Comparison of ENCODE assay signal across 1 cellular context in genomic region chr21:42009018-42009830, GRCh38.
A peak's percentile ranks its signal among the peaks of the same experiment; 100 is the strongest.
TF ChIP-seq lines count a peak whose summit lies in the region.

No MANE protein-coding gene starts in this region.

TF ChIP-seq in HepG2, 621 proteins besides CTCF, POLR2A, EP300 and RAD21 (continued from another document and continues in another):
- TF ChIP-seq ZNF142 (CRISPR knock-in tag; IDR thresholded peaks at IDR 0.05) (0 out of 2 replicates have a peak, but pooled peaks have one; percentile 9), BORCS8-MEF2B (CRISPR knock-in tag; IDR thresholded peaks at IDR 0.05) (no peak), ZNF460 (CRISPR knock-in tag; IDR thresholded peaks at IDR 0.05; ENCODE audit: borderline replicate concordance) (no peak), HMGA1 (CRISPR knock-in tag; conservative IDR thresholded peaks at IDR 0.05) (no peak), SSRP1 (CRISPR knock-in tag; IDR thresholded peaks at IDR 0.05) (no peak), ZKSCAN5 (CRISPR knock-in tag; IDR thresholded peaks at IDR 0.05) (no peak), TSC22D2 (CRISPR knock-in tag; IDR thresholded peaks at IDR 0.05; ENCODE audit: borderline replicate concordance) (no peak), ZBTB26 (CRISPR knock-in tag; IDR thresholded peaks at IDR 0.05; ENCODE audit: borderline replicate concordance) (no peak), ZNF224 (CRISPR knock-in tag; IDR thresholded peaks at IDR 0.05) (peak; percentile 22; the same call in 1 of the 2 replicates), HOXA3 (CRISPR knock-in tag; IDR thresholded peaks at IDR 0.05) (no peak), ZNF232 (CRISPR knock-in tag; IDR thresholded peaks at IDR 0.05; ENCODE audit: borderline replicate concordance) (0 out of 2 replicates have a peak, but pooled peaks have one; percentile 27), SOX6 (IDR thresholded peaks at IDR 0.05) (no peak), SOX6 (CRISPR knock-in tag; IDR thresholded peaks at IDR 0.05) (no peak), HMG20A (CRISPR knock-in tag; IDR thresholded peaks at IDR 0.05; ENCODE audit: borderline replicate concordance) (no peak), PRDM10 (CRISPR knock-in tag; IDR thresholded peaks at IDR 0.05; ENCODE audit: low read depth) (no peak), ZFYVE20 (CRISPR knock-in tag; IDR thresholded peaks at IDR 0.05; ENCODE audit: borderline replicate concordance, low read depth) (no peak), CERS6 (CRISPR knock-in tag; IDR thresholded peaks at IDR 0.05) (no peak), RERE (CRISPR knock-in tag; IDR thresholded peaks at IDR 0.05; ENCODE audit: low read depth) (no peak), NFYB (CRISPR knock-in tag; IDR thresholded peaks at IDR 0.05) (no peak), RXRB (CRISPR knock-in tag; IDR thresholded peaks at IDR 0.05; ENCODE audit: borderline replicate concordance) (no peak; the same call in 1 of the 2 replicates), ZFAT (CRISPR knock-in tag; conservative IDR thresholded peaks at IDR 0.05) (no peak), SIX4 (CRISPR knock-in tag; IDR thresholded peaks at IDR 0.05) (no peak), GLI4 (CRISPR knock-in tag; IDR thresholded peaks at IDR 0.05; ENCODE audit: borderline replicate concordance) (no peak), ZNF768 (CRISPR knock-in tag; IDR thresholded peaks at IDR 0.05) (no peak), TFAP4 (IDR thresholded peaks at IDR 0.05; ENCODE audit: borderline replicate concordance, low read depth) (no peak), AKNA (CRISPR knock-in tag; IDR thresholded peaks at IDR 0.05; ENCODE audit: borderline replicate concordance) (no peak), MAFF (IDR thresholded peaks at IDR 0.05; ENCODE audit: low read depth, low read length) (no peak), ZNF749 (CRISPR knock-in tag; IDR thresholded peaks at IDR 0.05; ENCODE audit: borderline replicate concordance) (no peak; the same call in 1 of the 2 replicates), SMARCC2 (IDR thresholded peaks at IDR 0.05) (no peak), SIX1 (CRISPR knock-in tag; IDR thresholded peaks at IDR 0.05; ENCODE audit: borderline replicate concordance) (no peak), U2AF1 (optimal IDR thresholded peaks at IDR 0.05; ENCODE audit: low read depth, low read length) (no peak), ZNF558 (CRISPR knock-in tag; IDR thresholded peaks at IDR 0.05; ENCODE audit: borderline replicate concordance) (peak; percentile 73; the same call in 1 of the 2 replicates), ZNF180 (CRISPR knock-in tag; IDR thresholded peaks at IDR 0.05; ENCODE audit: borderline replicate concordance, low read depth) (no peak), ZNF143 (CRISPR knock-in tag; IDR thresholded peaks at IDR 0.05) (no peak), ZNF367 (CRISPR knock-in tag; IDR thresholded peaks at IDR 0.05; ENCODE audit: borderline replicate concordance) (no peak), POLR2AphosphoS2 (IDR thresholded peaks at IDR 0.05; ENCODE audit: low read depth, low read length) (no peak), SETDB1 (CRISPR knock-in tag; IDR thresholded peaks at IDR 0.05; ENCODE audit: borderline replicate concordance) (no peak), ZNF619 (CRISPR knock-in tag; IDR thresholded peaks at IDR 0.05) (no peak)
